Comparison of ENCODE assay signal across 18 cellular contexts in the genomic region with DNA sequence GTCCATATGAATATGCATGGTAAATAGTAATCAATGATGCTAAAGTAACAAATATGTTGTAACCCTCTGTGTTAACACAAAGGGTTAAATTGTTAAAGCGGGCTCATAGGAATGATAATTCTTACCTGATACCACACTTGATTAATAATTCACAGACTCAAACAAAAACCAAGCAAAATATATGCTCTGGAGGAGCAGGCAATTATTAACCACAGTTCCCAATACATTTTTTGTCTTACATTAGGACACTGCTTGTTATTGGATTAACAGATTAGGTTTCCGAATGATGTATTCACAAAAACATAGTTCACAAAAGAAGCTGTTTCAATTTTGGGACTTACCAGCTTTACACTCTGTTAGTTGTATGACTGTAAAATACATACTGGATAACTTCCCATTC.
"Had no signal": no experiment of that assay in that cellular context is flagged by ENCODE, and none has a peak within 500 bp of the region (broad histone marks: within the 10 kb centered on the region; RNA-seq: fewer than 3 reads in every experiment).

No MANE protein-coding gene starts in this region.

- DNase-seq: dermis blood vessel endothelial cell; dorsolateral prefrontal cortex; effector CD4-positive, alpha-beta T cell; effector memory CD4-positive, alpha-beta T cell; foreskin keratinocyte; heart left ventricle; hippocampal formation; left cardiac atrium; left lung; left ventricle myocardium superior; lower lobe of right lung; mesenchymal stem cell; mucosa of descending colon; naive B cell; naive thymus-derived CD8-positive, alpha-beta T cell had no signal

- H3K27me3 ChIP-seq: dorsolateral prefrontal cortex, esophagus muscularis mucosa, foreskin keratinocyte, gastroesophageal sphincter, heart left ventricle, left lung had no signal

- H3K4me3 ChIP-seq: coronary artery, dorsolateral prefrontal cortex, esophagus muscularis mucosa, gastroesophageal sphincter, heart left ventricle, left lung, lower lobe of right lung, mucosa of descending colon had no signal

- H3K36me3 ChIP-seq: esophagus muscularis mucosa, gastroesophageal sphincter, heart left ventricle, left lung, lower lobe of right lung had no signal

- H3K4me1 ChIP-seq: esophagus muscularis mucosa, foreskin keratinocyte, gastroesophageal sphincter, heart left ventricle, left lung, lower lobe of right lung had no signal

- H3K27ac ChIP-seq: coronary artery, dorsolateral prefrontal cortex, esophagus muscularis mucosa, foreskin keratinocyte, gastroesophageal sphincter, heart left ventricle, left lung, lower lobe of right lung had no signal

- H3K9me3 ChIP-seq: lower lobe of right lung had no signal
